ENCODE assay signal across 8 cellular contexts in the genomic region with DNA sequence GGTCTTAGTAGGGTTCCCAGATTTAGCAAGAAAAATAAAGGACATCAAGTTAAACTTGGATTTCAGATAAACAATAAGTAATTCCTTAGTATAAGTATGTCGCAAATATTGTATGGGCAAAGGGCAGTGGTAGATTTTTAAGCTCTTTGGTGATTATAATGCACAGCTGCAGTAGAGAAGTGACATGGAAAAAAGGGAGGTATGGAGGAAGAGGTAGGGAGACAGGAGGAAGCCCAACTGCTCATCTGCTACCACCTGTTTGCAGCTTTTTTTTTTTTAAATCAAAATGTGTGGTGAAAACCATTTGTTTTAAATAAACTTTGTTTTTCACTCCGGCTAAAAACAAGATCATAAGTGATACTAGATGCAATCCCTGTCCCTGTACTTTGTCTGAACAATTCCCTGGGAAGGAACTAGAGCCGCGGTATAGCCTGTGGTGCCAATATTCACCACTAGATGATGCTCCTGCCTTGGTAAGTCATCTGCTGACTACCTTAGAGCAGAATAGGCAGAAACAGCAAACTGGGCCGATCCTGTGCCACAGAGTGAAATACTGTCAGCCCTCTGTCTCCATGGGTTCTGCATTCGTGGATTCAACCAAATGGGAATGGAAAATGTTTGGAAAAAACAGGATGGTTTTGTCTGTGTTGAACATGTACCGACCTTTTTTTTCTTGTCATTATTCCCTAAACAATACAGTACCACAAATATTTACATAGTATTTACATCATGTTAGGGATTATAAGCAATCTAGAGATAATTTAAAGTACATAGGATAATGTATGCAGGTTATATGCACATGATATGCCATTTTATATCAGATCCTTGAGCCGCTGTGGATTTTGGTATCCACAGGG.
A peak's percentile ranks its signal among the peaks of the same experiment; 100 is the strongest.
DNase-seq lines count a peak whose midpoint lies in the region; ATAC-seq and TF ChIP-seq lines count a peak whose summit lies in the region.

No MANE protein-coding gene starts in this region.

- no peaks in the 10 kb centered on the region for H3K4me1 Mint-ChIP-seq in CD4-positive, alpha-beta T cell (ENCODE audit: low read depth)
- no peaks in the 10 kb centered on the region for H3K4me1 Mint-ChIP-seq in memory B cell

- peak; percentile 36 to 60 (median 49) for DNase-seq in CD4-positive, alpha-beta T cell
- peak; percentile 50 for DNase-seq in NCI-H748 treated with DMSO at 0.1 percent for 48 hours (lab: John Stamatoyannopoulos, UW)
- DNase-seq in activated CD4-positive, alpha-beta T cell treated with anti-CD3 and anti-CD28 coated beads, Interleukin-2, amount 50 U/mL, for 4 hours: peak; percentile 49 to 58
- DNase-seq in effector CD8-positive, alpha-beta T cell (lab: John Stamatoyannopoulos, UW): peak; percentile 37
- DNase-seq in memory B cell (ENCODE audit: low spot score in 2 of 2): peak; percentile 60 to 70
- DNase-seq in stimulated activated CD8-positive, alpha-beta memory T cell treated with anti-CD3 and anti-CD28 coated beads, Interleukin-2, amount 100 ng/mL, for 48 hours (ENCODE audit: low read depth in 2 of 2): peak; percentile 19 to 51

- TF ChIP-seq CTCF in CD4-positive, alpha-beta T cell (IDR thresholded peaks at IDR 0.05): peak; percentile 100

- peak; percentile 100 for ATAC-seq in CD4-positive, alpha-beta T cell (ENCODE audit: poor library complexity)
- ATAC-seq in GM19397 (IDR thresholded peaks at IDR 0.05; ENCODE audit: unreplicated experiment): peak; percentile 93
- peak; percentile 87 for ATAC-seq in HG03469 (IDR thresholded peaks at IDR 0.05; ENCODE audit: unreplicated experiment)
- peak; percentile 99 for ATAC-seq in memory B cell (ENCODE audit: low read depth)

- no peaks in the 10 kb centered on the region for H3K27me3 ChIP-seq in CD4-positive, alpha-beta T cell (ENCODE audit: control insufficient read depth, insufficient read depth, low read length)

- no peak overlapping the region for H3K4me3 Mint-ChIP-seq in CD4-positive, alpha-beta T cell
- no peak overlapping the region for H3K4me3 Mint-ChIP-seq in memory B cell

- CTCF ChIA-PET in CD4-positive, alpha-beta T cell (lab: Charles Lee): interaction anchor here (0.6 to 1.4 kb wide), 7 partner anchors 17 to 155 kb away, joined by 3 to 6 read pairs (median 3); no protein-coding TSS in a partner anchor

- no peaks in the 10 kb centered on the region for H3K9me3 Mint-ChIP-seq in CD4-positive, alpha-beta T cell
- peaks cover 3% of the 10 kb centered on the region for H3K9me3 Mint-ChIP-seq in memory B cell

- peaks cover 4% of the 10 kb centered on the region for H3K27me3 Mint-ChIP-seq in CD4-positive, alpha-beta T cell
- no peaks in the 10 kb centered on the region for H3K27me3 Mint-ChIP-seq in memory B cell

- no peaks in the 10 kb centered on the region for H3K36me3 Mint-ChIP-seq in CD4-positive, alpha-beta T cell (ENCODE audit: low read depth)
- H3K36me3 Mint-ChIP-seq in memory B cell: no peaks in the 10 kb centered on the region

- no peak overlapping the region for H3K27ac Mint-ChIP-seq in CD4-positive, alpha-beta T cell
- H3K27ac Mint-ChIP-seq in memory B cell: no peak overlapping the region

- no peaks in the 10 kb centered on the region for H3K9me3 ChIP-seq in CD4-positive, alpha-beta T cell (ENCODE audit: control insufficient read depth, low read length)

- POLR2A ChIA-PET in CD4-positive, alpha-beta T cell (lab: Charles Lee): interaction anchor here (0.6 kb wide), 1 partner anchor 10 kb away, joined by 4 read pairs; no protein-coding TSS in a partner anchor

- intact Hi-C loops in CD4-positive, alpha-beta T cell (cut with DNase I, micrococcal nuclease): loop anchor here (1.0 to 5.0 kb wide), 6 partner anchors 13 to 637 kb away; no protein-coding TSS in a partner anchor

- no peak overlapping the region for H3K27ac ChIP-seq in CD4-positive, alpha-beta T cell (ENCODE audit: low read depth, low read length)
